ENCODE assay signal across 18 cellular contexts in genomic region chr14:32985881-32986280, GRCh38. TPM values are rescaled to one million over a fixed set of nuclear protein-coding genes. Genes with fewer than 3 reads are reported as not detected.
DNase-seq lines count a peak whose midpoint lies in the region; ATAC-seq and TF ChIP-seq lines count a peak whose summit lies in the region.
"Had no signal": no experiment of that assay in that cellular context is flagged by ENCODE, and none has a peak within 500 bp of the region (broad histone marks: within the 10 kb centered on the region; RNA-seq: fewer than 3 reads in every experiment).

No MANE protein-coding gene starts in this region.

- H2AK5ac ChIP-seq in neuronal stem cell (ENCODE audit: low read depth, low read length) = no peak overlapping the region

- H3K36me3 ChIP-seq in gastroesophageal sphincter (no peaks in the 10 kb centered on the region), neuronal stem cell (replicated peaks in 1 of 2; ENCODE audit: control insufficient read depth in 2 of 2, insufficient read depth in 2 of 2, low read length in 2 of 2) (peaks cover 0 to 14% of the 10 kb centered on the region in 2 donors), Caco-2 (ENCODE audit: control insufficient read depth, insufficient read depth, low read length) (no peaks in the 10 kb centered on the region)
- H3K36me3 ChIP-seq: cardiac muscle cell had no signal

- DNase-seq in Ammon's horn (ENCODE audit: low spot score) = peak; percentile 56
- DNase-seq in SHP77 (lab: John Stamatoyannopoulos, UW) = peak; percentile 49 to 64
- DNase-seq in neuronal stem cell (ENCODE audit: low spot score) = no peak
- DNase-seq in NCI-H1930 (lab: John Stamatoyannopoulos, UW) = no peak
- no peak for DNase-seq in Caco-2
- DNase-seq: ACHN; activated naive CD4-positive, alpha-beta T cell; COR-L47; GF-D8; kidney; naive B cell had no signal

- H3K9me3 ChIP-seq in gastroesophageal sphincter (no peaks in the 10 kb centered on the region), neuronal stem cell (replicated peaks in 1 of 2; ENCODE audit: control insufficient read depth in 2 of 2, insufficient read depth in 1 of 2, low read depth in 1 of 2, low read length in 2 of 2) (peaks cover 0 to 8% of the 10 kb centered on the region in 2 donors), Caco-2 (no peaks in the 10 kb centered on the region)

- H3K14ac ChIP-seq in neuronal stem cell (ENCODE audit: low read length) = no peak overlapping the region

- 80 to 85% methylated on average over 1 to 6 of the region's 7 CpGs for WGBS in gastroesophageal sphincter (ENCODE audit: low coverage in 1 of 2), 2 donors
- no CpG with 5 or more reads among the region's 7 CpGs for whole genome bisulfite sequencing in neuronal stem cell (ENCODE audit: extremely low coverage in 2 of 2, insufficient read length in 2 of 2, insufficient replicate concordance in 1 of 2), 2 donors

- TF ChIP-seq POLR2A in gastroesophageal sphincter (IDR thresholded peaks at IDR 0.05) = no peak

- no peaks in the 10 kb centered on the region for H3K4me1 Mint-ChIP-seq in Caco-2 (ENCODE audit: low read depth, unreplicated experiment)
- H3K4me1 Mint-ChIP-seq: naive B cell; stimulated activated memory B cell treated with anti-CD40 and anti-IgM and Interleukin-4, amounts not matched to agents 10 μg/mL and 1 μg/mL and 100 μg/mL, for 72 hours had no signal

- no peaks in the 10 kb centered on the region for H3K27me3 ChIP-seq in gastroesophageal sphincter
- H3K27me3 ChIP-seq in neuronal stem cell (ENCODE audit: control insufficient read depth in 3 of 3, insufficient read depth in 3 of 3, low read depth in 1 of 3, low read length in 3 of 3) = no peaks in the 10 kb centered on the region
- H3K27me3 ChIP-seq in Caco-2 (replicated peaks; ENCODE audit: control insufficient read depth, insufficient read depth, low read length) = no peaks in the 10 kb centered on the region
- H3K27me3 ChIP-seq: cardiac muscle cell had no signal

- no peak overlapping the region for H2BK15ac ChIP-seq in neuronal stem cell (ENCODE audit: low read length)

- H3K4me3 ChIP-seq in gastroesophageal sphincter (no peak overlapping the region), neuronal stem cell (ENCODE audit: low read length in 2 of 2) (peak overlapping the region in 1 of 2 donors; percentile 27), Caco-2 (ENCODE audit: low read depth, low read length) (no peak overlapping the region)
- H3K4me3 ChIP-seq: cardiac muscle cell had no signal

- H4K8ac ChIP-seq in neuronal stem cell (ENCODE audit: low read depth, low read length) = no peak overlapping the region

- no peak overlapping the region for H2BK120ac ChIP-seq in neuronal stem cell (ENCODE audit: low read depth, low read length)

- peaks cover 18% of the 10 kb centered on the region for H3K27me3 Mint-ChIP-seq in Caco-2 (ENCODE audit: insufficient read depth, unreplicated experiment)
- H3K27me3 Mint-ChIP-seq: stimulated activated memory B cell treated with anti-CD40 and anti-IgM and Interleukin-4, amounts not matched to agents 10 μg/mL and 1 μg/mL and 100 μg/mL, for 72 hours had no signal

- ATAC-seq in gastroesophageal sphincter = peak; percentile 53
- ATAC-seq in HG02623 (IDR thresholded peaks at IDR 0.05; ENCODE audit: unreplicated experiment) = no peak
- no peak for ATAC-seq in HG02884 (IDR thresholded peaks at IDR 0.05; ENCODE audit: unreplicated experiment)
- ATAC-seq: stimulated activated memory B cell treated with anti-CD40 and anti-IgM and Interleukin-4, amounts not matched to agents 10 μg/mL and 1 μg/mL and 100 μg/mL, for 72 hours had no signal

- H3K36me3 Mint-ChIP-seq in Caco-2 (ENCODE audit: insufficient read depth, unreplicated experiment) = no peaks in the 10 kb centered on the region
- H3K36me3 Mint-ChIP-seq: naive B cell; stimulated activated memory B cell treated with anti-CD40 and anti-IgM and Interleukin-4, amounts not matched to agents 10 μg/mL and 1 μg/mL and 100 μg/mL, for 72 hours had no signal

- no peaks in the 10 kb centered on the region for H3K9me3 Mint-ChIP-seq in Caco-2 (ENCODE audit: unreplicated experiment)

- no peak for TF ChIP-seq CTCF in gastroesophageal sphincter (IDR thresholded peaks at IDR 0.05)
- TF ChIP-seq CTCF in Caco-2 (IDR thresholded peaks at IDR 0.05; ENCODE audit: insufficient read depth in 1 of 2, low read depth in 1 of 2, low read length in 1 of 2, severe bottlenecking in 1 of 2, unreplicated experiment in 1 of 2) = no peak

- H3K18ac ChIP-seq in neuronal stem cell (ENCODE audit: low read length) = peak overlapping the region; percentile 92

- no peak for TF ChIP-seq EP300 in gastroesophageal sphincter (IDR thresholded peaks at IDR 0.05)

- H3K4me1 ChIP-seq in gastroesophageal sphincter (no peaks in the 10 kb centered on the region), neuronal stem cell (ENCODE audit: control insufficient read depth in 2 of 2, insufficient read depth in 1 of 2, low read depth in 1 of 2, low read length in 2 of 2) (peaks cover 5 to 42% of the 10 kb centered on the region in 2 donors), Caco-2 (no peaks in the 10 kb centered on the region)

- no peak overlapping the region for H3K9ac ChIP-seq in neuronal stem cell (ENCODE audit: low read depth, low read length, poor library complexity)

- no peak overlapping the region for H2BK5ac ChIP-seq in neuronal stem cell (ENCODE audit: low read length)

- CTCF ChIA-PET in Caco-2 (lab: Charles Lee) = no interaction called here

- no TSS peak for BruUV-seq in Caco-2 (replicated peaks; lab: Mats Ljungman, UMichigan)

- H3K79me1 ChIP-seq in neuronal stem cell (ENCODE audit: low read depth, low read length) = no peaks in the 10 kb centered on the region

- H3K23ac ChIP-seq in neuronal stem cell (ENCODE audit: low read depth, low read length, poor library complexity) = no peak overlapping the region

- no peak overlapping the region for H3K27ac Mint-ChIP-seq in Caco-2 (ENCODE audit: unreplicated experiment)
- H3K27ac Mint-ChIP-seq: naive B cell; stimulated activated memory B cell treated with anti-CD40 and anti-IgM and Interleukin-4, amounts not matched to agents 10 μg/mL and 1 μg/mL and 100 μg/mL, for 72 hours had no signal

- H3K4me3 Mint-ChIP-seq in Caco-2 (ENCODE audit: unreplicated experiment) = no peak overlapping the region
- H3K4me3 Mint-ChIP-seq: naive B cell; stimulated activated memory B cell treated with anti-CD40 and anti-IgM and Interleukin-4, amounts not matched to agents 10 μg/mL and 1 μg/mL and 100 μg/mL, for 72 hours had no signal

- H4K91ac ChIP-seq in neuronal stem cell (ENCODE audit: low read depth, low read length, poor library complexity) = no peak overlapping the region

- POLR2A ChIA-PET in Caco-2 (lab: Charles Lee) = no interaction called here

- peak overlapping the region; percentile 73 for H2BK12ac ChIP-seq in neuronal stem cell (ENCODE audit: low read length)

- peak overlapping the region; percentile 25 for H2AFZ ChIP-seq in neuronal stem cell (ENCODE audit: low read length)

- no peak overlapping the region for H3K27ac ChIP-seq in gastroesophageal sphincter
- H3K27ac ChIP-seq in neuronal stem cell (replicated peaks; ENCODE audit: low read length) = peak overlapping the region; percentile 89
- H3K27ac ChIP-seq: cardiac muscle cell, VCaP had no signal

- intact Hi-C loops in Caco-2 (cut with micrococcal nuclease; ENCODE audit: unreplicated experiment) = no loop called here

- peak overlapping the region; percentile 47 for H3K4ac ChIP-seq in neuronal stem cell (ENCODE audit: low read length)

- H3K4me2 ChIP-seq in neuronal stem cell (ENCODE audit: insufficient read depth, low read length, poor library complexity, severe bottlenecking) = no peak overlapping the region

RNA-seq across cellular contexts. Expression of gene NPAS3, which starts 47.2 kb away (rescaled TPM):
- 10 to 100 TPM in 1 of 4 donors, 1 to 10 TPM in 3; 1.9 to 10.6 (median 2.2) TPM for total RNA-seq in gastroesophageal sphincter
- 1.8 TPM for polyA plus RNA-seq in neuronal stem cell (2013, experiment 1 of 2)
- polyA plus RNA-seq in neuronal stem cell (2013, experiment 2 of 2) = 1.8 TPM
- total RNA-seq in Caco-2 (2022) = not detected in 2 replicates
- total RNA-seq: activated CD8-positive, alpha-beta memory T cell treated with anti-CD3 and anti-CD28 coated beads for 36 hours had no signal

Comparison
In these comparisons a context has a peak if more than half of its experiments do, and no peak if none do; other contexts are left out.
1. DNase-seq: peak in Ammon's horn (single experiment) and SHP77 (2 of 2); none in neuronal stem cell (single experiment), NCI-H1930 (0 of 2) and Caco-2 (0 of 2).